22 cellular contexts compared by ENCODE assay signal in the genomic region with DNA sequence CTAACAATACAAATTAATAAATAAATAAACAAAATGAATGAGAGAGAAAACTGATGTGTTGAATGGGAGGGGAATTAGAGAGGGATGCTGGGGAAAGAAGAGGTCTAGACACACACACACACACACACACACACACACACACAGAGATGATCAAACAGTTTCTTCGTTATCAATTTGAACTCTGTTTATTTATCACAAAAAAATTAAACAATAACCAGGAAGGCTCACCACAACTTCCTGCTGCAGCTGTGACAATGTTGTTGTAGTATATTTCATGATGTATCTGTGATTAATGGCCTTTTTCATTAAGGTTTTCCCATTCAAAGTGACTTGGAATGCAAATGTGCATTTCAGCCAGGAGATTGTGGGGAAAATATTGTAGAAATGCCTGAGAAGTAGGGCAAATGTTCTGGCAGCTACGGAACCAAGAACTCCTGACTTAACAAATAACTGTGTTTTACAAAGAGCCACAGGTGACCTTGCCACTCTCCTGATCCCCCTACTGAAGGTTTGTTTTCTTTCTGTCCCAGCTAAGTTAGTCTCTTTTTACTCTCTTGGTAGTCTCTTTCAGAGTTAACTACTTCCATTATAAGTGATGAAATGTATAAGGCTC. TPM values are rescaled to one million over a fixed set of nuclear protein-coding genes. Genes with fewer than 3 reads are reported as not detected.
DNase-seq lines count a peak whose midpoint lies in the region; ATAC-seq and TF ChIP-seq lines count a peak whose summit lies in the region.
"Had no signal": no experiment of that assay in that cellular context is flagged by ENCODE, and none has a peak within 500 bp of the region (broad histone marks: within the 10 kb centered on the region; RNA-seq: fewer than 3 reads in every experiment).

No MANE protein-coding gene starts in this region.

- H3K4me3 Mint-ChIP-seq in natural killer cell: no peak overlapping the region
- H3K4me3 Mint-ChIP-seq: CD8-positive, alpha-beta memory T cell had no signal

- H3K4me1 Mint-ChIP-seq in natural killer cell: no peaks in the 10 kb centered on the region

- H3K4me2 ChIP-seq in OCI-LY7 (ENCODE audit: low read length): no peak overlapping the region

- intact Hi-C loops in OCI-LY7 (cut with micrococcal nuclease; ENCODE audit: unreplicated experiment) (no loop called here), right lobe of liver (cut with DNase I) (no loop called here), sciatic nerve (cut with DNase I) (no loop called here), natural killer cell (cut with micrococcal nuclease) (no loop called here)

- 8% methylated on average over 2 of the region's 2 CpGs for WGBS in right lobe of liver (ENCODE audit: insufficient coverage, low coverage, low lambda C conversion rate, missing lambda C conversion rate)

- DNase-seq in A172 (ENCODE audit: low spot score) (peak; percentile 12), OCI-LY7 (ENCODE audit: low spot score) (no peak), choroid plexus epithelial cell (ENCODE audit: low read depth) (peak; percentile 11), right lobe of liver (no peak), sciatic nerve (ENCODE audit: low spot score) (no peak), natural killer cell (no peak), amygdala (lab: John Stamatoyannopoulos, UW) (no peak)
- DNase-seq: 8988T; Calu3; CD8-positive, alpha-beta memory T cell; KG1; NCI-H187; NCI-H446; NCI-H526; OCI-M1 had no signal

- no TSS peak for BruUV-seq in OCI-LY7 (replicated peaks; lab: Mats Ljungman, UMichigan)

- TF ChIP-seq POLR2A in right lobe of liver (IDR thresholded peaks at IDR 0.05): no peak

- H3K79me2 ChIP-seq in OCI-LY7 (ENCODE audit: insufficient read depth, low read depth, low read length): no peaks in the 10 kb centered on the region

- H3K27ac Mint-ChIP-seq in natural killer cell: no peak overlapping the region

- no peaks in the 10 kb centered on the region for H3K4me1 ChIP-seq in OCI-LY7 (ENCODE audit: insufficient read depth, low read length, poor library complexity, severe bottlenecking)
- H3K4me1 ChIP-seq in right lobe of liver: no peaks in the 10 kb centered on the region
- H3K4me1 ChIP-seq: SJSA1 had no signal

- CTCF ChIA-PET in OCI-LY7 (lab: Charles Lee; ENCODE audit: unreplicated experiment): no interaction called here

- no peaks in the 10 kb centered on the region for H4K20me1 ChIP-seq in OCI-LY7 (ENCODE audit: insufficient read depth, low read length)

- H3K27me3 Mint-ChIP-seq in natural killer cell (ENCODE audit: low read depth in 2 of 2): peaks cover 0 to 6% of the 10 kb centered on the region in 2 donors

- POLR2A ChIA-PET in OCI-LY7 (lab: Charles Lee): interaction anchor here (0.6 kb wide), 1 partner anchor 16 kb away, joined by 4 read pairs; no protein-coding TSS in a partner anchor

- H3K36me3 ChIP-seq in OCI-LY7 (ENCODE audit: insufficient read depth, low read length): no peaks in the 10 kb centered on the region
- H3K36me3 ChIP-seq in right lobe of liver: no peaks in the 10 kb centered on the region
- H3K36me3 ChIP-seq: SJSA1 had no signal

- TF ChIP-seq CTCF in OCI-LY7 (conservative IDR thresholded peaks at IDR 0.05; ENCODE audit: low read length): no peak
- TF ChIP-seq CTCF in choroid plexus epithelial cell (conservative IDR thresholded peaks at IDR 0.05; ENCODE audit: low read depth, low read length): no peak
- no peak for TF ChIP-seq CTCF in right lobe of liver (IDR thresholded peaks at IDR 0.05)
- TF ChIP-seq CTCF in natural killer cell (IDR thresholded peaks at IDR 0.05): no peak

- no peaks in the 10 kb centered on the region for H3K36me3 Mint-ChIP-seq in natural killer cell
- H3K36me3 Mint-ChIP-seq: CD8-positive, alpha-beta memory T cell had no signal

- 0 out of 2 replicates have a peak overlapping the region, but pooled peaks have one; percentile 14 for H2AFZ ChIP-seq in OCI-LY7 (ENCODE audit: low read length)

- H3K4me3 ChIP-seq in OCI-LY7 (ENCODE audit: low read depth, low read length, poor library complexity, severe bottlenecking) (no peak overlapping the region), choroid plexus epithelial cell (ENCODE audit: low read depth, low read length) (no peak overlapping the region), right lobe of liver (no peak overlapping the region)
- H3K4me3 ChIP-seq: SJSA1 had no signal

- H3K27ac ChIP-seq in OCI-LY7 (ENCODE audit: low read depth, low read length, poor library complexity, severe bottlenecking): no peak overlapping the region
- H3K27ac ChIP-seq in right lobe of liver: no peak overlapping the region
- H3K27ac ChIP-seq: C4-2B, HL-60, SJSA1 had no signal

- ATAC-seq in right lobe of liver: peak in 3 of 4 donors; percentile 29 to 82 (median 60)
- no peak for ATAC-seq in sciatic nerve
- no peak for ATAC-seq in natural killer cell
- ATAC-seq in HG03342 (IDR thresholded peaks at IDR 0.05; ENCODE audit: unreplicated experiment): no peak
- ATAC-seq: Right ventricle myocardium inferior had no signal

- H3K9me3 Mint-ChIP-seq in natural killer cell: no peaks in the 10 kb centered on the region

- H3K27me3 ChIP-seq in right lobe of liver: no peaks in the 10 kb centered on the region
- H3K27me3 ChIP-seq: SJSA1 had no signal

- no peaks in the 10 kb centered on the region for H3K9me2 ChIP-seq in OCI-LY7 (ENCODE audit: insufficient read depth, low read length)

- no peaks in the 10 kb centered on the region for H3K9me3 ChIP-seq in OCI-LY7 (ENCODE audit: low read length)
- H3K9me3 ChIP-seq in right lobe of liver: no peaks in the 10 kb centered on the region
- H3K9me3 ChIP-seq: SJSA1 had no signal

RNA-seq across cellular contexts. Expression of a gene that starts 23.8 kb away (rescaled TPM):
- not detected in 2 replicates for total RNA-seq in A172 (2014; rRNA removed; shearing (Covaris generic))
- not detected in 2 replicates for total RNA-seq in OCI-LY7 (2014; rRNA removed; shearing (Covaris generic))
- total RNA-seq in OCI-LY7 (2022) (not detected in 2 replicates), right lobe of liver (not detected), sciatic nerve (not detected), natural killer cell (not detected)
- total RNA-seq: Calu3; CD8-positive, alpha-beta memory T cell; Daoy; HT1080; Right ventricle myocardium inferior; SJSA1 had no signal

RNA-seq across cellular contexts. Expression of a gene that starts 41.3 kb away (rescaled TPM):
- total RNA-seq in A172 (2014; rRNA removed; shearing (Covaris generic)): 162 and 172 TPM in 2 replicates
- total RNA-seq in OCI-LY7 (2014; rRNA removed; shearing (Covaris generic)): 28.2 and 36.2 TPM in 2 replicates
- total RNA-seq in OCI-LY7 (2022) (48.9 and 57.2 TPM in 2 replicates), right lobe of liver (100 to 1,000 TPM; 147 to 682 (median 184) TPM), sciatic nerve (78.4 TPM), natural killer cell (10 to 100 TPM in 2 of 3 donors, 1 to 10 TPM in 1; 6.8 to 15.2 (median 12.2) TPM)

RNA-seq across cellular contexts. Expression of a gene that starts 50.2 kb away (rescaled TPM):
- total RNA-seq in A172 (2014; rRNA removed; shearing (Covaris generic)): not detected in 2 replicates
- not detected in 2 replicates for total RNA-seq in OCI-LY7 (2014; rRNA removed; shearing (Covaris generic))
- not detected in 2 replicates for total RNA-seq in OCI-LY7 (2022)
- not detected for total RNA-seq in right lobe of liver
- total RNA-seq in sciatic nerve: not detected
- total RNA-seq in natural killer cell: not detected
- total RNA-seq: Calu3; CD8-positive, alpha-beta memory T cell; Daoy; HT1080; Right ventricle myocardium inferior; SJSA1 had no signal

RNA-seq across cellular contexts. Expression of a gene that starts 52.4 kb away (rescaled TPM):
- 25.6 and 29.2 TPM in 2 replicates for total RNA-seq in A172 (2014; rRNA removed; shearing (Covaris generic))
- 29.2 and 29.7 TPM in 2 replicates for total RNA-seq in OCI-LY7 (2014; rRNA removed; shearing (Covaris generic))
- total RNA-seq in OCI-LY7 (2022) (50.0 and 52.2 TPM in 2 replicates), right lobe of liver (10 to 100 TPM; 10.7 to 16.0 (median 13.2) TPM), sciatic nerve (59.0 TPM), natural killer cell (10 to 100 TPM; 38.9 to 48.7 (median 39.2) TPM)

Comparison
In these comparisons a context has a peak if more than half of its experiments do, and no peak if none do; other contexts are left out.
1. DNase-seq: peak in A172 (single experiment) and choroid plexus epithelial cell (single experiment); none in OCI-LY7 (single experiment), right lobe of liver (0 of 3), sciatic nerve (single experiment), natural killer cell (single experiment) and amygdala (0 of 56).
2. ATAC-seq: peak in right lobe of liver (3 of 4); none in sciatic nerve (single experiment), natural killer cell (0 of 3) and HG03342 (single experiment).